Comparison of ENCODE assay signal across 1 cellular context in genomic region chr14:21768875-21769257, GRCh38.
TF ChIP-seq lines count a peak whose summit lies in the region.

No MANE protein-coding gene starts in this region.

TF ChIP-seq in GM23338, 12 proteins besides CTCF, POLR2A, EP300 and RAD21 (continued from another document):
- TF ChIP-seq ZNF462 (CRISPR knock-in tag; IDR thresholded peaks at IDR 0.05): no peak
- TF ChIP-seq, protein P1, sequence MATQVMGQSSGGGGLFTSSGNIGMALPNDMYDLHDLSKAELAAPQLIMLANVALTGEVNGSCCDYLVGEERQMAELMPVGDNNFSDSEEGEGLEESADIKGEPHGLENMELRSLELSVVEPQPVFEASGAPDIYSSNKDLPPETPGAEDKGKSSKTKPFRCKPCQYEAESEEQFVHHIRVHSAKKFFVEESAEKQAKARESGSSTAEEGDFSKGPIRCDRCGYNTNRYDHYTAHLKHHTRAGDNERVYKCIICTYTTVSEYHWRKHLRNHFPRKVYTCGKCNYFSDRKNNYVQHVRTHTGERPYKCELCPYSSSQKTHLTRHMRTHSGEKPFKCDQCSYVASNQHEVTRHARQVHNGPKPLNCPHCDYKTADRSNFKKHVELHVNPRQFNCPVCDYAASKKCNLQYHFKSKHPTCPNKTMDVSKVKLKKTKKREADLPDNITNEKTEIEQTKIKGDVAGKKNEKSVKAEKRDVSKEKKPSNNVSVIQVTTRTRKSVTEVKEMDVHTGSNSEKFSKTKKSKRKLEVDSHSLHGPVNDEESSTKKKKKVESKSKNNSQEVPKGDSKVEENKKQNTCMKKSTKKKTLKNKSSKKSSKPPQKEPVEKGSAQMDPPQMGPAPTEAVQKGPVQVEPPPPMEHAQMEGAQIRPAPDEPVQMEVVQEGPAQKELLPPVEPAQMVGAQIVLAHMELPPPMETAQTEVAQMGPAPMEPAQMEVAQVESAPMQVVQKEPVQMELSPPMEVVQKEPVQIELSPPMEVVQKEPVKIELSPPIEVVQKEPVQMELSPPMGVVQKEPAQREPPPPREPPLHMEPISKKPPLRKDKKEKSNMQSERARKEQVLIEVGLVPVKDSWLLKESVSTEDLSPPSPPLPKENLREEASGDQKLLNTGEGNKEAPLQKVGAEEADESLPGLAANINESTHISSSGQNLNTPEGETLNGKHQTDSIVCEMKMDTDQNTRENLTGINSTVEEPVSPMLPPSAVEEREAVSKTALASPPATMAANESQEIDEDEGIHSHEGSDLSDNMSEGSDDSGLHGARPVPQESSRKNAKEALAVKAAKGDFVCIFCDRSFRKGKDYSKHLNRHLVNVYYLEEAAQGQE (IDR thresholded peaks at IDR 0.05; ENCODE audit: unreplicated experiment): no peak
